ENCODE assay signal across 10 cellular contexts in genomic region chr3:193240436-193240849, GRCh38. TPM values are rescaled to one million over a fixed set of nuclear protein-coding genes. Genes with fewer than 3 reads are reported as not detected.
A peak's percentile ranks its signal among the peaks of the same experiment; 100 is the strongest.
DNase-seq lines count a peak whose midpoint lies in the region; ATAC-seq and TF ChIP-seq lines count a peak whose summit lies in the region.
"Had no signal": no experiment of that assay in that cellular context is flagged by ENCODE, and none has a peak within 500 bp of the region (broad histone marks: within the 10 kb centered on the region; RNA-seq: fewer than 3 reads in every experiment).

No MANE protein-coding gene starts in this region.

- CTCF ChIA-PET in HEK293T (lab: Yijun Ruan, JAX): no interaction called here

- H3K4me1 ChIP-seq in hepatocyte (ENCODE audit: insufficient read depth): no peaks in the 10 kb centered on the region

- no peaks in the 10 kb centered on the region for H3K36me3 ChIP-seq in hepatocyte (replicated peaks; ENCODE audit: insufficient read depth, low read depth)

- no peak overlapping the region for H3K27ac ChIP-seq in hepatocyte
- no peak overlapping the region for H3K27ac ChIP-seq in skin epidermis

- peak overlapping the region; percentile 70 for H3K4me3 ChIP-seq in hepatocyte
- H3K4me3 ChIP-seq in skin epidermis: peak overlapping the region; percentile 19 to 47 (median 40)

- peak overlapping the region; percentile 99 for H3K4me2 ChIP-seq in hepatocyte

- POLR2A ChIA-PET in HEK293T (lab: Yijun Ruan, JAX): no interaction called here
- POLR2A ChIA-PET in activated naive CD8-positive, alpha-beta T cell treated with anti-CD3 and anti-CD28 coated beads, Interleukin-2, amount 10 ng/mL, durations not matched to agents 7 days and 5 days (lab: Charles Lee): no interaction called here

- TF ChIP-seq CTCF in hepatocyte (IDR thresholded peaks at IDR 0.05; ENCODE audit: poor library complexity): no peak

- H3K9me2 ChIP-seq in hepatocyte (replicated peaks; ENCODE audit: insufficient read depth): no peaks in the 10 kb centered on the region

- H4K20me1 ChIP-seq in hepatocyte (ENCODE audit: insufficient read depth, poor library complexity, severe bottlenecking): no peaks in the 10 kb centered on the region

- DNase-seq in HEK293T (ENCODE audit: extremely low spot score): peak; percentile 8
- no peak for DNase-seq in activated naive CD8-positive, alpha-beta T cell treated with anti-CD3 and anti-CD28 coated beads, Interleukin-2, amount 10 ng/mL, durations not matched to agents 7 days and 5 days
- peak; percentile 20 for DNase-seq in hepatocyte (ENCODE audit: low spot score)
- DNase-seq in superior temporal gyrus (ENCODE audit: extremely low spot score): no peak
- no peak for DNase-seq in mesenteric fat pad (ENCODE audit: low spot score)
- DNase-seq in ureter (ENCODE audit: low spot score): no peak

- no peaks in the 10 kb centered on the region for H3K36me3 Mint-ChIP-seq in activated naive CD8-positive, alpha-beta T cell treated with anti-CD3 and anti-CD28 coated beads, Interleukin-2, amount 10 ng/mL, durations not matched to agents 7 days and 5 days

- peaks cover 2% of the 10 kb centered on the region for H3K4me1 Mint-ChIP-seq in activated naive CD8-positive, alpha-beta T cell treated with anti-CD3 and anti-CD28 coated beads, Interleukin-2, amount 10 ng/mL, durations not matched to agents 7 days and 5 days

- WGBS in hepatocyte (ENCODE audit: low lambda C conversion rate, missing lambda C conversion rate): 3% methylated on average over 4 of the region's 9 CpGs

- no peaks in the 10 kb centered on the region for H3K27me3 ChIP-seq in hepatocyte

- ATAC-seq in activated naive CD8-positive, alpha-beta T cell treated with anti-CD3 and anti-CD28 coated beads, Interleukin-2, amount 10 ng/mL, durations not matched to agents 7 days and 5 days (ENCODE audit: low read depth): no peak
- no peak for ATAC-seq in HG02840 (IDR thresholded peaks at IDR 0.05; ENCODE audit: low FRiP score, unreplicated experiment)
- ATAC-seq: HCT116 had no signal

- H3K27me3 Mint-ChIP-seq in activated naive CD8-positive, alpha-beta T cell treated with anti-CD3 and anti-CD28 coated beads, Interleukin-2, amount 10 ng/mL, durations not matched to agents 7 days and 5 days: peaks cover 41% of the 10 kb centered on the region

- no peaks in the 10 kb centered on the region for H3K79me2 ChIP-seq in hepatocyte

- H3K9me3 Mint-ChIP-seq in activated naive CD8-positive, alpha-beta T cell treated with anti-CD3 and anti-CD28 coated beads, Interleukin-2, amount 10 ng/mL, durations not matched to agents 7 days and 5 days: no peaks in the 10 kb centered on the region

- peak overlapping the region; percentile 46 for H3K4me3 Mint-ChIP-seq in activated naive CD8-positive, alpha-beta T cell treated with anti-CD3 and anti-CD28 coated beads, Interleukin-2, amount 10 ng/mL, durations not matched to agents 7 days and 5 days

- no peak overlapping the region for H3K27ac Mint-ChIP-seq in activated naive CD8-positive, alpha-beta T cell treated with anti-CD3 and anti-CD28 coated beads, Interleukin-2, amount 10 ng/mL, durations not matched to agents 7 days and 5 days

- H3K9me3 ChIP-seq in hepatocyte (ENCODE audit: low read depth): no peaks in the 10 kb centered on the region

- H2AFZ ChIP-seq in hepatocyte: peak overlapping the region; percentile 99

TF ChIP-seq in HEK293T, 16 proteins besides CTCF, POLR2A, EP300 and RAD21:
- no peak for TF ChIP-seq SUZ12 (IDR thresholded peaks at IDR 0.05)

RNA-seq across cellular contexts. Expression of gene PLAAT1, which starts 0.6 kb away (rescaled TPM):
- total RNA-seq in activated naive CD8-positive, alpha-beta T cell treated with anti-CD3 and anti-CD28 coated beads, Interleukin-2, amount 10 ng/mL, durations not matched to agents 7 days and 5 days: not detected
- 0.87 and 1.9 TPM in 2 replicates for total RNA-seq in hepatocyte
- polyA plus RNA-seq in hepatocyte: 1.3 and 1.4 TPM in 2 replicates
- 1.2 TPM for total RNA-seq in mesenteric fat pad
- 0.96 TPM for total RNA-seq in ureter
- total RNA-seq: T-helper 1 cell treated with Interleukin-12 subunit alpha and Interleukin-12 subunit beta and Interleukin-4 antibody, amounts not matched to agents 30 ng/mL and 1 ng/mL, for 36 hours had no signal

Comparison
In these comparisons a context has a peak if more than half of its experiments do, and no peak if none do; other contexts are left out.
1. DNase-seq: peak in HEK293T (single experiment) and hepatocyte (single experiment); none in activated naive CD8-positive, alpha-beta T cell treated with anti-CD3 and anti-CD28 coated beads, Interleukin-2, amount 10 ng/mL, durations not matched to agents 7 days and 5 days (single experiment), superior temporal gyrus (single experiment), mesenteric fat pad (single experiment) and ureter (single experiment).